Comparison of ENCODE assay signal across 1 cellular context in genomic region chr19:13102666-13103584, GRCh38.
TF ChIP-seq lines count a peak whose summit lies in the region.

Gene LYL1, minus strand, starts transcription at chr19:13102858. Its CDS starts 1,687 bp downstream, at chr19:13101171.

TF ChIP-seq in GM12878, 131 proteins besides CTCF, POLR2A, EP300 and RAD21 (continued from another document and continues in another):
- TF ChIP-seq POLR2AphosphoS5 (IDR thresholded peaks at IDR 0.05; ENCODE audit: low read length), result no peak
- 0 out of 2 replicates have a peak, but pooled peaks have one; percentile 24 for TF ChIP-seq CHD4 (IDR thresholded peaks at IDR 0.05)
- TF ChIP-seq NR2C1 (IDR thresholded peaks at IDR 0.05), result peak; percentile 32; the same call in 1 of the 2 replicates
- TF ChIP-seq NFIC (IDR thresholded peaks at IDR 0.05; ENCODE audit: low read depth, low read length), result no peak
- no peak for TF ChIP-seq NRF1 (conservative IDR thresholded peaks at IDR 0.05; ENCODE audit: low read depth, low read length)
- no peak for TF ChIP-seq MEF2A (IDR thresholded peaks at IDR 0.05; ENCODE audit: insufficient read depth, low read depth, low read length)
- no peak for TF ChIP-seq FOXK2 (IDR thresholded peaks at IDR 0.05)
- TF ChIP-seq TBL1XR1 (IDR thresholded peaks at IDR 0.05; ENCODE audit: low read depth, low read length), result peak; percentile 49; the same call in 1 of the 2 replicates
- no peak for TF ChIP-seq BCLAF1 (IDR thresholded peaks at IDR 0.05)
- no peak for TF ChIP-seq ZNF384 (IDR thresholded peaks at IDR 0.05; ENCODE audit: borderline replicate concordance, low read depth, low read length)
- TF ChIP-seq, protein P1, sequence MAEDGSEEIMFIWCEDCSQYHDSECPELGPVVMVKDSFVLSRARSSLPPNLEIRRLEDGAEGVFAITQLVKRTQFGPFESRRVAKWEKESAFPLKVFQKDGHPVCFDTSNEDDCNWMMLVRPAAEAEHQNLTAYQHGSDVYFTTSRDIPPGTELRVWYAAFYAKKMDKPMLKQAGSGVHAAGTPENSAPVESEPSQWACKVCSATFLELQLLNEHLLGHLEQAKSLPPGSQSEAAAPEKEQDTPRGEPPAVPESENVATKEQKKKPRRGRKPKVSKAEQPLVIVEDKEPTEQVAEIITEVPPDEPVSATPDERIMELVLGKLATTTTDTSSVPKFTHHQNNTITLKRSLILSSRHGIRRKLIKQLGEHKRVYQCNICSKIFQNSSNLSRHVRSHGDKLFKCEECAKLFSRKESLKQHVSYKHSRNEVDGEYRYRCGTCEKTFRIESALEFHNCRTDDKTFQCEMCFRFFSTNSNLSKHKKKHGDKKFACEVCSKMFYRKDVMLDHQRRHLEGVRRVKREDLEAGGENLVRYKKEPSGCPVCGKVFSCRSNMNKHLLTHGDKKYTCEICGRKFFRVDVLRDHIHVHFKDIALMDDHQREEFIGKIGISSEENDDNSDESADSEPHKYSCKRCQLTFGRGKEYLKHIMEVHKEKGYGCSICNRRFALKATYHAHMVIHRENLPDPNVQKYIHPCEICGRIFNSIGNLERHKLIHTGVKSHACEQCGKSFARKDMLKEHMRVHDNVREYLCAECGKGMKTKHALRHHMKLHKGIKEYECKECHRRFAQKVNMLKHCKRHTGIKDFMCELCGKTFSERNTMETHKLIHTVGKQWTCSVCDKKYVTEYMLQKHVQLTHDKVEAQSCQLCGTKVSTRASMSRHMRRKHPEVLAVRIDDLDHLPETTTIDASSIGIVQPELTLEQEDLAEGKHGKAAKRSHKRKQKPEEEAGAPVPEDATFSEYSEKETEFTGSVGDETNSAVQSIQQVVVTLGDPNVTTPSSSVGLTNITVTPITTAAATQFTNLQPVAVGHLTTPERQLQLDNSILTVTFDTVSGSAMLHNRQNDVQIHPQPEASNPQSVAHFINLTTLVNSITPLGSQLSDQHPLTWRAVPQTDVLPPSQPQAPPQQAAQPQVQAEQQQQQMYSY (CRISPR knock-in tag; IDR thresholded peaks at IDR 0.05), result no peak
- TF ChIP-seq MYB (IDR thresholded peaks at IDR 0.05; ENCODE audit: borderline replicate concordance, low read depth, low read length), result no peak
- TF ChIP-seq SUZ12 (IDR thresholded peaks at IDR 0.05; ENCODE audit: unreplicated experiment), result no peak
- TF ChIP-seq SP1 (IDR thresholded peaks at IDR 0.05; ENCODE audit: low read depth, low read length), result no peak
- TF ChIP-seq ZBTB11 (CRISPR knock-in tag; IDR thresholded peaks at IDR 0.05), result no peak
- no peak for TF ChIP-seq HCFC1 (IDR thresholded peaks at IDR 0.05; ENCODE audit: low read length)
- TF ChIP-seq, protein P2, sequence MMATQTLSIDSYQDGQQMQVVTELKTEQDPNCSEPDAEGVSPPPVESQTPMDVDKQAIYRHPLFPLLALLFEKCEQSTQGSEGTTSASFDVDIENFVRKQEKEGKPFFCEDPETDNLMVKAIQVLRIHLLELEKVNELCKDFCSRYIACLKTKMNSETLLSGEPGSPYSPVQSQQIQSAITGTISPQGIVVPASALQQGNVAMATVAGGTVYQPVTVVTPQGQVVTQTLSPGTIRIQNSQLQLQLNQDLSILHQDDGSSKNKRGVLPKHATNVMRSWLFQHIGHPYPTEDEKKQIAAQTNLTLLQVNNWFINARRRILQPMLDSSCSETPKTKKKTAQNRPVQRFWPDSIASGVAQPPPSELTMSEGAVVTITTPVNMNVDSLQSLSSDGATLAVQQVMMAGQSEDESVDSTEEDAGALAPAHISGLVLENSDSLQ (IDR thresholded peaks at IDR 0.05), result no peak
- TF ChIP-seq SPI1 (IDR thresholded peaks at IDR 0.05; ENCODE audit: borderline replicate concordance, insufficient read depth, low read depth, low read length), result peak; percentile 94
- no peak for TF ChIP-seq CBFB (IDR thresholded peaks at IDR 0.05; ENCODE audit: low read depth)
- no peak for TF ChIP-seq SIN3A (IDR thresholded peaks at IDR 0.05; ENCODE audit: low read depth, low read length)
- no peak for TF ChIP-seq NR2C2 (IDR thresholded peaks at IDR 0.05; ENCODE audit: borderline replicate concordance, control insufficient read depth, insufficient read length, low read depth)
- no peak for TF ChIP-seq SMAD1 (IDR thresholded peaks at IDR 0.05; ENCODE audit: low read depth, partially characterized antibody)
- TF ChIP-seq TARDBP (IDR thresholded peaks at IDR 0.05; ENCODE audit: borderline replicate concordance), result no peak
- TF ChIP-seq DPF2 (IDR thresholded peaks at IDR 0.05), result peak; percentile 88
- TF ChIP-seq CREM (IDR thresholded peaks at IDR 0.05; ENCODE audit: low read depth), result 0 out of 2 replicates have a peak, but pooled peaks have one; percentile 24
- no peak for TF ChIP-seq NFXL1 (IDR thresholded peaks at IDR 0.05; ENCODE audit: borderline replicate concordance)
- no peak for TF ChIP-seq SMC3 (IDR thresholded peaks at IDR 0.05; ENCODE audit: borderline replicate concordance, low read length)
- TF ChIP-seq ZZZ3 (IDR thresholded peaks at IDR 0.05; ENCODE audit: control insufficient read depth, insufficient read length, low read depth), result no peak
- TF ChIP-seq FOXM1 (IDR thresholded peaks at IDR 0.05; ENCODE audit: low read depth, low read length), result no peak
- no peak for TF ChIP-seq ZNF207 (IDR thresholded peaks at IDR 0.05; ENCODE audit: borderline replicate concordance)
- TF ChIP-seq NBN (IDR thresholded peaks at IDR 0.05), result 0 out of 2 replicates have a peak, but pooled peaks have one; percentile 67
- no peak for TF ChIP-seq PML (IDR thresholded peaks at IDR 0.05; ENCODE audit: low read length)
- no peak for TF ChIP-seq SIX5 (IDR thresholded peaks at IDR 0.05; ENCODE audit: low read depth, low read length, severe bottlenecking)
- TF ChIP-seq MLLT1 (IDR thresholded peaks at IDR 0.05), result 0 out of 2 replicates have a peak, but pooled peaks have one; percentile 32
- 0 out of 2 replicates have a peak, but pooled peaks have one; percentile 5 for TF ChIP-seq IRF3 (IDR thresholded peaks at IDR 0.05)
- TF ChIP-seq, protein P3, sequence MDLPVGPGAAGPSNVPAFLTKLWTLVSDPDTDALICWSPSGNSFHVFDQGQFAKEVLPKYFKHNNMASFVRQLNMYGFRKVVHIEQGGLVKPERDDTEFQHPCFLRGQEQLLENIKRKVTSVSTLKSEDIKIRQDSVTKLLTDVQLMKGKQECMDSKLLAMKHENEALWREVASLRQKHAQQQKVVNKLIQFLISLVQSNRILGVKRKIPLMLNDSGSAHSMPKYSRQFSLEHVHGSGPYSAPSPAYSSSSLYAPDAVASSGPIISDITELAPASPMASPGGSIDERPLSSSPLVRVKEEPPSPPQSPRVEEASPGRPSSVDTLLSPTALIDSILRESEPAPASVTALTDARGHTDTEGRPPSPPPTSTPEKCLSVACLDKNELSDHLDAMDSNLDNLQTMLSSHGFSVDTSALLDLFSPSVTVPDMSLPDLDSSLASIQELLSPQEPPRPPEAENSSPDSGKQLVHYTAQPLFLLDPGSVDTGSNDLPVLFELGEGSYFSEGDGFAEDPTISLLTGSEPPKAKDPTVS (IDR thresholded peaks at IDR 0.05; ENCODE audit: low read depth, low read length), result no peak
- TF ChIP-seq ZNF687 (IDR thresholded peaks at IDR 0.05), result peak; percentile 77
- TF ChIP-seq BCL11A (IDR thresholded peaks at IDR 0.05; ENCODE audit: low read depth, low read length), result no peak
